In the genomic region with DNA sequence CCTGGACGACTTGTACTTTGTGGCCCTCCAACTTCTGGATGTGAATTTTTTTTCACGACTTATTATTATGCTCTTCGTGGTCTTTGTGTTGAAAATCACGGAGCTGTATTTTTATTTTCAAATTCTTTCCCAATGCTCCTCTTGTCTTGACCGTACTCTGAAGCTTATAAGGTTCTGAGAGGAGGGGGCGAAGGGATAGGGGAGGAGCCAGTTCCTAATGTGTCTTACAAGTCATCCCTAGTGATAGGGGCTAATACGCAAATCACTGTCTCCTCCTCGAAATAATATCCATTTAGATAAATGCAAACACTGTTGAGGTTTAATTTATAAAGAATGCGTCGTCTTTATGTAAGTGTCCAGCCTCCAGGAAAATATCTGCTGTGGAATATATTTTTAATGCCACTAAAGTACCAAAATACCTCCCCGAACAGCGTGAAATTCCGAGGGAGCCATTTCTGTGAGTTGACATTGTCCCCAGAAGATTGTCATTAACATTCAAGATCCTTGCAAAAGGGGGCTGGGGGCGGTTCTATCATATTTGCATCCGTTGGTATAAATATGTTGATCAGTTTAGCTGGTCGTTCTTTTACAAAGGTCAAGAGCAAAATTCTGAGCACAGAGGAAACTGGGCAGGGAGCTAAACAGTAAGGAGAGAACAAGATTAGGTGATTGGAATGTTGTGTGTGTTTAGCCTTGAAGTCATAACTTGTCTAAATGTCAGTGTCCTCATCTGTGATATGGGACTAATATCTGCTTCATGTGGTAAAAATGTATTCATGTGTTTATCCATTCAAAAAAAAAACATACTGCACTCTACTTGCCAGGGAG, we compare ENCODE assay signal across 9 cellular contexts. TPM values are rescaled to one million over a fixed set of nuclear protein-coding genes. Genes with fewer than 3 reads are reported as not detected.
DNase-seq lines count a peak whose midpoint lies in the region; ATAC-seq and TF ChIP-seq lines count a peak whose summit lies in the region.
"Had no signal": no experiment of that assay in that cellular context is flagged by ENCODE, and none has a peak within 500 bp of the region (broad histone marks: within the 10 kb centered on the region; RNA-seq: fewer than 3 reads in every experiment).

No MANE protein-coding gene starts in this region.

- no peak for TF ChIP-seq POLR2A in uterus (IDR thresholded peaks at IDR 0.05)

- H3K79me2 ChIP-seq in mesendoderm (ENCODE audit: control insufficient read depth, insufficient read depth, low read length), result no peaks in the 10 kb centered on the region

- H3K56ac ChIP-seq in mesendoderm (ENCODE audit: low read length), result peak overlapping the region; percentile 70

- no peak overlapping the region for H2AK5ac ChIP-seq in mesendoderm (ENCODE audit: low read length)

- H3K27ac ChIP-seq in cardiac muscle cell (no peak overlapping the region), mesendoderm (ENCODE audit: low read depth, low read length) (peak overlapping the region; percentile 76), uterus (peak overlapping the region; percentile 91 to 93)

- ATAC-seq in left cardiac atrium (no peak), sciatic nerve (no peak), GM19467 (IDR thresholded peaks at IDR 0.05; ENCODE audit: unreplicated experiment) (no peak), HG03521 (IDR thresholded peaks at IDR 0.05; ENCODE audit: unreplicated experiment) (no peak)

- intact Hi-C loops in left cardiac atrium (cut with DNase I), result no loop called here
- intact Hi-C loops in uterus (cut with DNase I; ENCODE audit: low total_unique reads), result no loop called here
- intact Hi-C loops in sciatic nerve (cut with DNase I), result loop anchor here (5.0 kb wide), 1 partner anchor 55 kb away; no protein-coding TSS in a partner anchor

- H2BK5ac ChIP-seq in mesendoderm (ENCODE audit: low read length), result no peak overlapping the region

- peak in 1 of 2 donors; percentile 31 for DNase-seq in cardiac muscle cell (ENCODE audit: low read depth in 1 of 2, low spot score in 1 of 2)
- DNase-seq in left cardiac atrium, result no peak
- DNase-seq in cardiac fibroblast (ENCODE audit: low read depth in 2 of 2), result no peak
- peak; percentile 84 for DNase-seq in mesendoderm
- DNase-seq in uterus, result no peak
- no peak for DNase-seq in sciatic nerve (ENCODE audit: low spot score)
- DNase-seq: DMS79 treated with DMSO at 0.1 percent for 48 hours had no signal

- no peak overlapping the region for H4K5ac ChIP-seq in mesendoderm (ENCODE audit: low read length)

- H3K4me2 ChIP-seq in mesendoderm (ENCODE audit: low read length), result peak overlapping the region; percentile 59

- no peaks in the 10 kb centered on the region for H3K4me1 ChIP-seq in cardiac muscle cell (ENCODE audit: low read depth)
- peaks cover 8% of the 10 kb centered on the region for H3K4me1 ChIP-seq in mesendoderm (ENCODE audit: control insufficient read depth, low read depth, low read length)
- H3K4me1 ChIP-seq in uterus, result no peaks in the 10 kb centered on the region

- peak overlapping the region; percentile 75 for H3K18ac ChIP-seq in mesendoderm (ENCODE audit: low read length)

- no peak overlapping the region for H2BK120ac ChIP-seq in mesendoderm (ENCODE audit: low read depth, low read length)

- H3K9me3 ChIP-seq in cardiac muscle cell (ENCODE audit: low read depth) (no peaks in the 10 kb centered on the region), uterus (no peaks in the 10 kb centered on the region)

- H3K4me3 ChIP-seq in cardiac muscle cell, result peak overlapping the region; percentile 75
- H3K4me3 ChIP-seq in cardiac fibroblast (replicated peaks in 1 of 2; ENCODE audit: low read depth in 2 of 2, low read length in 2 of 2), result peak overlapping the region; percentile 73 to 82
- H3K4me3 ChIP-seq in mesendoderm (ENCODE audit: low read length), result peak overlapping the region; percentile 59
- H3K4me3 ChIP-seq in uterus, result peak overlapping the region; percentile 45 to 81

- H3K4ac ChIP-seq in mesendoderm (ENCODE audit: low read depth, low read length), result no peak overlapping the region

- H2BK15ac ChIP-seq in mesendoderm (replicated peaks; ENCODE audit: low read depth), result peak overlapping the region; percentile 57

- no peak overlapping the region for H3K23ac ChIP-seq in mesendoderm (ENCODE audit: low read length)

- H3K27me3 ChIP-seq in cardiac muscle cell, result no peaks in the 10 kb centered on the region
- no peaks in the 10 kb centered on the region for H3K27me3 ChIP-seq in mesendoderm (ENCODE audit: insufficient read depth, low read length, poor library complexity)
- H3K27me3 ChIP-seq in uterus, result no peaks in the 10 kb centered on the region

- no CpG with 5 or more reads among the region's 16 CpGs for WGBS in mesendoderm (ENCODE audit: extremely low coverage, insufficient coverage, low lambda C conversion rate)

- peak overlapping the region; percentile 50 for H3K9ac ChIP-seq in mesendoderm (ENCODE audit: low read length)

- no peak overlapping the region for H4K8ac ChIP-seq in mesendoderm (ENCODE audit: low read depth, low read length)

- no peaks in the 10 kb centered on the region for H3K36me3 ChIP-seq in cardiac muscle cell
- no peaks in the 10 kb centered on the region for H3K36me3 ChIP-seq in mesendoderm (ENCODE audit: control insufficient read depth, insufficient read depth, low read length)
- H3K36me3 ChIP-seq in uterus, result no peaks in the 10 kb centered on the region

- H3K79me1 ChIP-seq in mesendoderm (ENCODE audit: low read length), result no peaks in the 10 kb centered on the region

- TF ChIP-seq CTCF in cardiac muscle cell (IDR thresholded peaks at IDR 0.05; ENCODE audit: low read depth, low read length), result no peak
- no peak for TF ChIP-seq CTCF in cardiac fibroblast (IDR thresholded peaks at IDR 0.05; ENCODE audit: low read depth, low read length)
- TF ChIP-seq CTCF in uterus (IDR thresholded peaks at IDR 0.05), result no peak

RNA-seq across cellular contexts. Expression of a gene that starts 3.7 kb away (rescaled TPM):
- 82.3 and 98.1 TPM in 2 replicates for total RNA-seq in cardiac muscle cell
- 15.8 and 21.7 TPM in 2 replicates for polyA plus RNA-seq in cardiac muscle cell
- total RNA-seq in left cardiac atrium, result 10 to 100 TPM; 66.0 to 67.8 TPM
- 32.3 TPM for polyA plus RNA-seq in mesendoderm (2013, experiment 1 of 2)
- polyA plus RNA-seq in mesendoderm (2013, experiment 2 of 2), result 29.4 TPM
- 100 to 1,000 TPM in 1 of 4 donors, 10 to 100 TPM in 3; 11.5 to 245 (median 52.5) TPM for total RNA-seq in uterus
- total RNA-seq in sciatic nerve, result 151 TPM
